In the genomic region with DNA sequence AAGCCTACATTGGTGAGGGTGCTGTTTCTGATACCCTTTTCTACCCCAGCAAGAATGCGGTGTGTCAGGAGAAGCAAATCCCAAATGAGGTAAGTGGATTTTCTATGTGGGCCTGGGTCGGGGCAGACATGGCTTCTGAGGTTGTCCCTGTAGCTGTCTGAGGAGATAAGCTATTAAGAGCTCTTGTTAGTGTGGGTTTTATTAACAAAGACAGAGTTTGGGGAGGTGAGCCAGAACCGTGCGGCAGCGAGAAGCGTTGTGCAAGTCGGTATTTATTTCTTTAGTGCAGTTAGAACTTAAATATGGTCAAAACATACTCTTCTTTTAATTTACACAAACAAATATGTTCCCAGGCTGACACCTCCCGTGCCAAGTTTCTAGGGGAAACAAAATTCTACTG, we compare ENCODE assay signal across 14 cellular contexts.
DNase-seq lines count a peak whose midpoint lies in the region; ATAC-seq and TF ChIP-seq lines count a peak whose summit lies in the region.
"Had no signal": no experiment of that assay in that cellular context is flagged by ENCODE, and none has a peak within 500 bp of the region (broad histone marks: within the 10 kb centered on the region; RNA-seq: fewer than 3 reads in every experiment).

No MANE protein-coding gene starts in this region.

- H3K4me1 ChIP-seq in heart right ventricle (peaks cover 0 to 39% (median 20%) of the 10 kb centered on the region in 9 donors), adrenal gland (replicated peaks in 1 of 2) (peaks cover 22% of the 10 kb centered on the region in 2 donors), smooth muscle cell (ENCODE audit: low read depth) (peaks cover 8% of the 10 kb centered on the region), tibial nerve (no peaks in the 10 kb centered on the region)

- H3K4me3 ChIP-seq in heart right ventricle: no peak overlapping the region
- no peak overlapping the region for H3K4me3 ChIP-seq in adrenal gland
- H3K4me3 ChIP-seq in smooth muscle cell: no peak overlapping the region
- H3K4me3 ChIP-seq in tibial nerve: no peak overlapping the region
- H3K4me3 ChIP-seq: MG63 had no signal

- intact Hi-C loops in heart right ventricle (cut with DNase I): no loop called here
- intact Hi-C loops in Right ventricle myocardium superior (cut with DNase I): no loop called here
- intact Hi-C loops in adrenal gland (cut with DNase I): no loop called here

- no peak overlapping the region for H3K9ac ChIP-seq in smooth muscle cell (ENCODE audit: low read depth)

- TF ChIP-seq CTCF in heart right ventricle (IDR thresholded peaks at IDR 0.05) (no peak), adrenal gland (IDR thresholded peaks at IDR 0.05) (no peak), smooth muscle cell (IDR thresholded peaks at IDR 0.05; ENCODE audit: borderline replicate concordance, insufficient read depth, poor library complexity, severe bottlenecking) (no peak), tibial nerve (IDR thresholded peaks at IDR 0.05) (no peak)

- TF ChIP-seq POLR2A in adrenal gland (IDR thresholded peaks at IDR 0.05) (no peak), tibial nerve (IDR thresholded peaks at IDR 0.05) (no peak)

- no peak for DNase-seq in heart right ventricle
- DNase-seq in Right ventricle myocardium superior: no peak
- no peak for DNase-seq in adrenal gland
- DNase-seq in left lobe of liver (ENCODE audit: low spot score): no peak
- no peak for DNase-seq in smooth muscle cell (lab: John Stamatoyannopoulos, UW; ENCODE audit: unreplicated experiment)
- no peak for DNase-seq in tibial nerve (ENCODE audit: low spot score in 2 of 2)
- DNase-seq in NCI-H2227 treated with DMSO at 0.1 percent for 48 hours (lab: John Stamatoyannopoulos, UW): no peak
- no peak for DNase-seq in NCI-H69 (lab: John Stamatoyannopoulos, UW)
- DNase-seq: AML-193, DMS153, IMR-90, Karpas-422, MG63, SHP77 treated with DMSO at 0.1 percent for 48 hours had no signal

- H3K9me3 ChIP-seq in heart right ventricle (no peaks in the 10 kb centered on the region), adrenal gland (replicated peaks in 1 of 3) (no peaks in the 10 kb centered on the region), smooth muscle cell (replicated peaks; ENCODE audit: low read depth) (no peaks in the 10 kb centered on the region), tibial nerve (no peaks in the 10 kb centered on the region)

- peaks cover 82% of the 10 kb centered on the region for H4K20me1 ChIP-seq in smooth muscle cell (ENCODE audit: low read depth)

- TF ChIP-seq EP300 in tibial nerve (IDR thresholded peaks at IDR 0.05): no peak

- no peak overlapping the region for H3K4me2 ChIP-seq in smooth muscle cell

- peaks cover 16% of the 10 kb centered on the region for H3F3A ChIP-seq in smooth muscle cell (ENCODE audit: low read depth)

- peaks cover 52% of the 10 kb centered on the region for H3K79me2 ChIP-seq in smooth muscle cell (ENCODE audit: low read depth)

- WGBS in heart right ventricle, 2 donors: 58 to 64% methylated on average over 8 of the region's 8 CpGs
- WGBS in adrenal gland, 4 donors: 60 to 70% (median 63%) methylated on average over 8 of the region's 8 CpGs
- 84% methylated on average over 8 of the region's 8 CpGs for WGBS in smooth muscle cell (ENCODE audit: low lambda C conversion rate)
- WGBS in tibial nerve, 2 donors: 92 to 97% methylated on average over 8 of the region's 8 CpGs

- H3K27ac ChIP-seq in heart right ventricle (peak overlapping the region in 8 of 10 donors; percentile 2 to 72 (median 64)), adrenal gland (peak overlapping the region; percentile 34 to 82 (median 62)), smooth muscle cell (ENCODE audit: low read depth) (peak overlapping the region; percentile 0), tibial nerve (no peak overlapping the region)

- H3K36me3 ChIP-seq in heart right ventricle: peaks cover 0 to 11% (median 0%) of the 10 kb centered on the region in 9 donors
- H3K36me3 ChIP-seq in adrenal gland (replicated peaks in 1 of 2): no peaks in the 10 kb centered on the region
- H3K36me3 ChIP-seq in smooth muscle cell (ENCODE audit: low read depth): peaks cover 5% of the 10 kb centered on the region
- H3K36me3 ChIP-seq in tibial nerve: peaks cover 0 to 12% (median 0%) of the 10 kb centered on the region in 3 donors

- ATAC-seq in heart right ventricle (peak in 1 of 8 donors; percentile 5), Right ventricle myocardium superior (ENCODE audit: poor library complexity) (no peak), left lobe of liver (peak; percentile 52)

- H2AFZ ChIP-seq in smooth muscle cell (ENCODE audit: low read depth): no peak overlapping the region

- H3K27me3 ChIP-seq in heart right ventricle (no peaks in the 10 kb centered on the region), adrenal gland (no peaks in the 10 kb centered on the region), smooth muscle cell (ENCODE audit: low read depth) (no peaks in the 10 kb centered on the region), tibial nerve (no peaks in the 10 kb centered on the region)
- H3K27me3 ChIP-seq: MG63 had no signal

Comparison
In these comparisons a context has a peak if more than half of its experiments do, and no peak if none do; other contexts are left out.
1. H3K27ac ChIP-seq: peak in heart right ventricle (8 of 10), adrenal gland (5 of 5) and smooth muscle cell (single experiment); none in tibial nerve (0 of 4).